Comparison of ENCODE assay signal across 9 cellular contexts in the genomic region with DNA sequence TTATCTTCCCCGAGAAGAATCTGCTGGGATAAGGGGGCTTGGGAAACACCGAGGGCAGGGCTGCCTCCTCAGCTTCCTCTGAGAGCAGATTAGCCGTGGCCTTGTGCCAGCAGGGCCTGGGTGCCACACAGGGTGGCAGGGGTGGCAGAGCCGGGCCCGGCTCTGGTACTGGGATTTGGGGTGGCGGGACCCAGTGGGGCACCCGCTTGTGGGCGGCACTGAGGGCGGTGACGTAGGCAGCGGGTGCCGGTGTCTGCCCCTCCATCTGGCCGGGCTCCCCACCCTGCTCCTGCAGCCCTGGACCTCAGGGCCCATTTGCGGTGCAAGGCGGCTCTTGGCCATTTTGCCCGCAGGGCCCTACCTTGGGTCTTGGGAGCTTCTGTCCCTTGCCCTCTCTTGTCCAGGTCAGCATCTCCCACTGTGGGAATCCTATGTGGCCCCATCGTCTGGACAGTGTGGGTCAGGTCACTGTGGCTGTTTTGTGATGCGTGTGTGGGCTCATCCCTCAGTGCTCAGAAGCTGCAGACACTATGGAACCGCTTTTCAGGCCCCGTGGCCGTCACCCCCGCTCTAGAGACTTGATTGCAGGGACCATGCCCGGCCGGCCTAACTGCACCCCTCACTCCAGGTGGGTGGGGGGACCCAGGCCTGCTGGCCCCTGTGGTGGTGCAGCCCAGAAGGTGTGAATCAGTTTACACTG. TPM values are rescaled to one million over a fixed set of nuclear protein-coding genes. Genes with fewer than 3 reads are reported as not detected.
"Had no signal": no experiment of that assay in that cellular context is flagged by ENCODE, and none has a peak within 500 bp of the region (broad histone marks: within the 10 kb centered on the region; RNA-seq: fewer than 3 reads in every experiment).

No MANE protein-coding gene starts in this region.

RNA-seq across cellular contexts. Expression of a gene that starts 29.7 kb away (rescaled TPM):
- total RNA-seq: activated CD8-positive, alpha-beta T cell treated with anti-CD3 and anti-CD28 coated beads for 36 hours; activated naive CD8-positive, alpha-beta T cell treated with anti-CD3 and anti-CD28 coated beads for 36 hours; activated T-cell treated with anti-CD3 and anti-CD28 coated beads, Interleukin-2, amount 50 U/mL, for 72 hours; activated T-helper 2 cell treated with anti-CD3 and anti-CD28 coated beads, Interferon-gamma antibody, Interleukin-2, Interleukin-4, amounts not matched to agents 10 μg/mL and 5 μg/mL and 100 μg/mL, durations not matched to agents 14 hours and 24 hours and 36 hours; OCI-LY7; Right ventricle myocardium superior; SJCRH30; T-helper 1 cell treated with Interleukin-12 subunit alpha and Interleukin-12 subunit beta and Interleukin-4 antibody, amounts not matched to agents 30 ng/mL and 1 ng/mL, for 36 hours had no signal
- polyA plus RNA-seq: adipose tissue had no signal

RNA-seq across cellular contexts. Expression of a gene that starts 37.7 kb away (rescaled TPM):
- total RNA-seq: activated CD8-positive, alpha-beta T cell treated with anti-CD3 and anti-CD28 coated beads for 36 hours; activated naive CD8-positive, alpha-beta T cell treated with anti-CD3 and anti-CD28 coated beads for 36 hours; activated T-cell treated with anti-CD3 and anti-CD28 coated beads, Interleukin-2, amount 50 U/mL, for 72 hours; activated T-helper 2 cell treated with anti-CD3 and anti-CD28 coated beads, Interferon-gamma antibody, Interleukin-2, Interleukin-4, amounts not matched to agents 10 μg/mL and 5 μg/mL and 100 μg/mL, durations not matched to agents 14 hours and 24 hours and 36 hours; OCI-LY7; Right ventricle myocardium superior; SJCRH30; T-helper 1 cell treated with Interleukin-12 subunit alpha and Interleukin-12 subunit beta and Interleukin-4 antibody, amounts not matched to agents 30 ng/mL and 1 ng/mL, for 36 hours had no signal
- polyA plus RNA-seq: adipose tissue had no signal

RNA-seq across cellular contexts. Expression of a gene that starts 45.3 kb away (rescaled TPM):
- total RNA-seq: activated CD8-positive, alpha-beta T cell treated with anti-CD3 and anti-CD28 coated beads for 36 hours; activated naive CD8-positive, alpha-beta T cell treated with anti-CD3 and anti-CD28 coated beads for 36 hours; activated T-cell treated with anti-CD3 and anti-CD28 coated beads, Interleukin-2, amount 50 U/mL, for 72 hours; activated T-helper 2 cell treated with anti-CD3 and anti-CD28 coated beads, Interferon-gamma antibody, Interleukin-2, Interleukin-4, amounts not matched to agents 10 μg/mL and 5 μg/mL and 100 μg/mL, durations not matched to agents 14 hours and 24 hours and 36 hours; OCI-LY7; Right ventricle myocardium superior; SJCRH30; T-helper 1 cell treated with Interleukin-12 subunit alpha and Interleukin-12 subunit beta and Interleukin-4 antibody, amounts not matched to agents 30 ng/mL and 1 ng/mL, for 36 hours had no signal
- polyA plus RNA-seq: adipose tissue had no signal

RNA-seq across cellular contexts. Expression of a gene that starts 59.0 kb away (rescaled TPM):
- total RNA-seq: activated CD8-positive, alpha-beta T cell treated with anti-CD3 and anti-CD28 coated beads for 36 hours; activated naive CD8-positive, alpha-beta T cell treated with anti-CD3 and anti-CD28 coated beads for 36 hours; activated T-cell treated with anti-CD3 and anti-CD28 coated beads, Interleukin-2, amount 50 U/mL, for 72 hours; activated T-helper 2 cell treated with anti-CD3 and anti-CD28 coated beads, Interferon-gamma antibody, Interleukin-2, Interleukin-4, amounts not matched to agents 10 μg/mL and 5 μg/mL and 100 μg/mL, durations not matched to agents 14 hours and 24 hours and 36 hours; OCI-LY7; Right ventricle myocardium superior; SJCRH30; T-helper 1 cell treated with Interleukin-12 subunit alpha and Interleukin-12 subunit beta and Interleukin-4 antibody, amounts not matched to agents 30 ng/mL and 1 ng/mL, for 36 hours had no signal
- polyA plus RNA-seq: adipose tissue had no signal
